11 cellular contexts compared by ENCODE assay signal in the genomic region with DNA sequence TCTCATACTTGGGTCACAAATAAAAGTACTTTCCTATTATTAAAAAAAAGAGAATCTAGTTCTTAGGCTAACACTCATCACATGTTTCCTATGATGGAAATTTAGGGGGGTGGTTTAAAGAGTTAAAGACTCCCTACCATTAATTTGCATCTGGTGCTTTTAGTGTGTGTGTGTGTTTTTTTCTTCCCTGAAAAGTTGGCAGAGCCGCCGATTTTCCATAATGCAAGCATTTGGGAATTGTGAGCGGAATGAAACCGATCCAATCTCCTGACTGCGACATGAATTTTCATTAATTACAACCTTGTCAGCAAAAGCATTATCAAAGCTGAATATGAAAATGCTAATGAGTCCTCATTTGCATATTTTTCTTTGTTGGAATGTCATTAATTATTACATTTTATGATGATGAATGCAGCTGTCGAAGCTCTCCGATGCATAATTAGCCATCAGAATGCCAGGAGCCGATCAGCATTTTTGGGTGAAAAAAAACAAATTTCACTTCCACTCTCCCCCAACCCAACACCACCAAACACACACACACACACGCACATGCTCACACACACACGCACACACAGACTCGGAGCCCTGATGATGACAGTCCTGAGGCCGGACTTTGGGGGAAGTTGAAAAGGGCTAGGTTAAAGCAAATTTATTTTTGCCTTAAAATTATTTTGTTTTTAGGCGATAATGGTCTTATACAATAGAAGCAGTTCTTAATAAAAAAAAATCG.
A peak's percentile ranks its signal among the peaks of the same experiment; 100 is the strongest.
DNase-seq lines count a peak whose midpoint lies in the region; ATAC-seq and TF ChIP-seq lines count a peak whose summit lies in the region.
"Had no signal": no experiment of that assay in that cellular context is flagged by ENCODE, and none has a peak within 500 bp of the region (broad histone marks: within the 10 kb centered on the region; RNA-seq: fewer than 3 reads in every experiment).

No MANE protein-coding gene starts in this region.

- H3K27me3 Mint-ChIP-seq in nephron (ENCODE audit: low read depth) = peaks cover 3% of the 10 kb centered on the region

- DNase-seq in AG09309 (ENCODE audit: low read depth) (no peak), NCI-H2227 treated with DMSO at 0.1 percent for 48 hours (lab: John Stamatoyannopoulos, UW) (peak; percentile 24), epithelial cell of prostate (ENCODE audit: low read depth, low spot score) (no peak), T-helper 1 cell (no peak), omental fat pad (ENCODE audit: low spot score) (no peak)
- no peak for DNase-seq in activated CD4-positive, alpha-beta T cell treated with anti-CD3 and anti-CD28 coated beads for 48 hours
- DNase-seq: activated CD8-positive, alpha-beta memory T cell treated with anti-CD3 and anti-CD28 coated beads, Interleukin-2, amount 50 U/mL, for 48 hours; NCI-H510A treated with DMSO at 0.1 percent for 48 hours; stimulated activated CD8-positive, alpha-beta memory T cell treated with anti-CD3 and anti-CD28 coated beads, Interleukin-4, amount 100 ng/mL, for 48 hours had no signal

- peak overlapping the region; percentile 13 for H3K27ac ChIP-seq in epithelial cell of prostate

- TF ChIP-seq CTCF in AG09309 (IDR thresholded peaks at IDR 0.05; ENCODE audit: control insufficient read depth, insufficient read depth, low read depth, low read length, missing control alignments) (no peak), nephron (IDR thresholded peaks at IDR 0.05; ENCODE audit: unreplicated experiment in 3 of 3) (no peak), omental fat pad (IDR thresholded peaks at IDR 0.05) (no peak)

- H3K27ac Mint-ChIP-seq in nephron = peak overlapping the region in 2 of 3 experiments; percentile 33 to 49

- H3K4me3 ChIP-seq in AG09309 (ENCODE audit: control insufficient read depth, low read depth, low read length) = peak overlapping the region; percentile 26

- H3K4me3 Mint-ChIP-seq in nephron = peak overlapping the region in 2 of 3 experiments; percentile 52 to 71

- H3K36me3 Mint-ChIP-seq in nephron (ENCODE audit: low read depth) = no peaks in the 10 kb centered on the region

- no peak for ATAC-seq in GM19467 (IDR thresholded peaks at IDR 0.05; ENCODE audit: unreplicated experiment)
- no peak for ATAC-seq in omental fat pad (ENCODE audit: low FRiP score)

- no peaks in the 10 kb centered on the region for H3K9me3 Mint-ChIP-seq in nephron

- peaks cover 64% of the 10 kb centered on the region for H3K4me1 Mint-ChIP-seq in nephron
